In the genomic region with DNA sequence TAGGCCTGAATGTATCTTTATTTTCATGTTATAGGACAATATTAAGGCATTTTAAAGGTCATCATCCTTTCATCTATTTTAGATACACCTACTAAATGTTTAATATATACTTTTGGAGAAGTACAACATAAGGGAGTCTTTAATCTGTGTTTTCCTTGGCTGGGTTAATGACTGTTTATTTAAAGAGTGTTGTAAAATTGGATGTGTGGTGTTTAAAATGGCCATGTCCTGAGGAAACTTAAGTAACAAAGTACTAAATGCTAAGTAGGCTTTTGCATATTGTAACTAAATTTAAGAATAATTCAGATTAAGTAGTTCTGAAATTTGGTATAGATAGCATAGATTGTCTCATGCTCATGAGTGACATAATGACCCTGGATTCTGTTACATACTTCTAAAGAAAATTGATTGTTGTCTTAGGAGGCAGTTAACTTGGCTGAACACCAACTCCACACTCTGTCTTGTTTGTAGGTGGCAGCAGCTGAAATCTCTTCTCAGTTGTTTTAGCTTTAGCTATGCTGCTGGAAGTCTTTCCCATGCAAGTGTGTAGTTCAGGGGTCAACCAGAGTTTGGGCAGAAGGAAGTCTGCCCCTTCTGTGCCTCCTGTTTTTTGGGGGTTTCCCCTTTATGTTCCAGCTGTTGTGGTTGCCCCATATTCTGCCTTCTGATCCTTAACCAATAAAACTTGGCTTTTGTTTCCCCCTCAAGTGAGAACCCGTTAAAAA, we compare ENCODE assay signal across 13 cellular contexts. TPM values are rescaled to one million over a fixed set of nuclear protein-coding genes. Genes with fewer than 3 reads are reported as not detected.
DNase-seq lines count a peak whose midpoint lies in the region; ATAC-seq, FAIRE-seq and TF ChIP-seq lines count a peak whose summit lies in the region.
"Had no signal": no experiment of that assay in that cellular context is flagged by ENCODE, and none has a peak within 500 bp of the region (broad histone marks: within the 10 kb centered on the region; RNA-seq: fewer than 3 reads in every experiment).

No MANE protein-coding gene starts in this region.

- no peaks in the 10 kb centered on the region for H3K9me3 ChIP-seq in neutrophil

- peaks cover 66% of the 10 kb centered on the region for H3K36me3 ChIP-seq in neutrophil

- peak; percentile 61 for FAIRE-seq in GM12891 (lab: Jason Lieb, UNC)

- no peak for DNase-seq in GM12891 (ENCODE audit: insufficient read length, low spot score)
- DNase-seq in NB4 (ENCODE audit: low read depth): peak; percentile 14
- DNase-seq in brain pericyte (ENCODE audit: low read depth, low spot score): peak; percentile 43
- no peak for DNase-seq in activated effector memory CD4-positive, alpha-beta T cell treated with anti-CD3 and anti-CD28 coated beads, Interleukin-2, amount 50 U/mL, for 16 hours
- DNase-seq in caudate nucleus (lab: John Stamatoyannopoulos, UW): no peak
- DNase-seq: activated CD4-positive, alpha-beta T cell treated with anti-CD3 and anti-CD28 coated beads, Interleukin-2, amount 50 U/mL, for 4 hours; amniotic stem cell; DMS79; NCI-H446 treated with DMSO at 0.1 percent for 48 hours; stimulated activated CD4-positive, alpha-beta T cell treated with anti-CD3 and anti-CD28 coated beads, Interleukin-2, amount 100 ng/mL, for 48 hours had no signal

- peaks cover 26 to 46% of the 10 kb centered on the region in 2 experiments for H3K4me1 ChIP-seq in neutrophil (ENCODE audit: control insufficient read depth in 1 of 2, insufficient read depth in 1 of 2, low read depth in 1 of 2, low read length in 1 of 2)

- H3K4me3 ChIP-seq in NB4 (ENCODE audit: low read depth, low read length): no peak overlapping the region
- H3K4me3 ChIP-seq in neutrophil (ENCODE audit: low read depth in 1 of 2, low read length in 1 of 2): no peak overlapping the region

- TF ChIP-seq POLR2A in GM12891 (IDR thresholded peaks at IDR 0.05; ENCODE audit: low read depth, low read length) (no peak), NB4 (IDR thresholded peaks at IDR 0.05; ENCODE audit: extremely low read depth, insufficient read length) (no peak)

- no peak for ATAC-seq in GM19467 (IDR thresholded peaks at IDR 0.05; ENCODE audit: unreplicated experiment)

- no peak for TF ChIP-seq CTCF in NB4 (IDR thresholded peaks at IDR 0.05; ENCODE audit: low read depth, low read length)
- TF ChIP-seq CTCF in neutrophil (IDR thresholded peaks at IDR 0.05): no peak

- H3K27me3 ChIP-seq in neutrophil: no peaks in the 10 kb centered on the region

- H3K27ac ChIP-seq in neutrophil (peak overlapping the region; percentile 1), caudate nucleus (ENCODE audit: low read depth, low read length) (no peak overlapping the region)
- H3K27ac ChIP-seq: epithelial cell of prostate had no signal

TF ChIP-seq in GM12891, 5 proteins besides CTCF, POLR2A, EP300 and RAD21:
- TF ChIP-seq TAF1 (IDR thresholded peaks at IDR 0.05; ENCODE audit: low read depth, low read length) (no peak), SPI1 (IDR thresholded peaks at IDR 0.05; ENCODE audit: low read depth, low read length) (no peak), POLR2AphosphoS5 (IDR thresholded peaks at IDR 0.05; ENCODE audit: low read depth, low read length) (no peak), PAX5 (IDR thresholded peaks at IDR 0.05; ENCODE audit: insufficient read depth, low read length, severe bottlenecking) (no peak), POU2F2 (IDR thresholded peaks at IDR 0.05; ENCODE audit: low read depth, low read length) (no peak)
TF ChIP-seq in GM12891: peak in this region for 0.

RNA-seq across cellular contexts. Expression of gene DLD, which starts 29.2 kb away (rescaled TPM):
- polyA plus RNA-seq in GM12891 (2012; ENCODE audit: low read depth, missing spikeins): 105 TPM

Comparison
In these comparisons a context has a peak if more than half of its experiments do, and no peak if none do; other contexts are left out.
1. DNase-seq: peak in NB4 (single experiment) and brain pericyte (single experiment); none in GM12891 (single experiment), activated effector memory CD4-positive, alpha-beta T cell treated with anti-CD3 and anti-CD28 coated beads, Interleukin-2, amount 50 U/mL, for 16 hours (single experiment) and caudate nucleus (0 of 61).